ENCODE assay signal across 22 cellular contexts in the genomic region with DNA sequence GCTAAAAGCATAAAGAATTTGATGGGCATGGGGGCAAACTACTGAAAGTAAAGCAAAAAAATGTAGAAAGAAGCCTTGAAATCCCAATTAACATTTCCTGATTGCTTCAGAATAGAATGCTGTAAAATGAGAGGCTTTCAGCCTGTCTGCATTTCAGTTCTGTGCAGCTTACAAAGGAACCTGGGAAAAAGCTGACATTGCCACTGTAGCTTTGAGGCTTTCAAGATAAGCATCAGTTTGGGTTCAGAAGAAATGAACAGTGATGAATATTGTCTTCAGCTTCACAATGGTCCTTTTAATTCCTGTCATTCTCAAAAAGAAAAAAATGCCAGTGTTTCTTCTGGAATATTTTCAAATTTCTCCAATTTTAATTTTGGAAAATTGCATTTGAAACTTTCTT.
"Had no signal": no experiment of that assay in that cellular context is flagged by ENCODE, and none has a peak within 500 bp of the region (broad histone marks: within the 10 kb centered on the region; RNA-seq: fewer than 3 reads in every experiment).

No MANE protein-coding gene starts in this region.

- H3K4me1 ChIP-seq: foreskin keratinocyte, spleen, testis, tibial nerve, upper lobe of right lung, vagina had no signal

- H3K27me3 ChIP-seq: foreskin keratinocyte, hepatocyte, spleen, testis, tibial nerve, upper lobe of right lung, vagina had no signal

- H3K4me3 Mint-ChIP-seq: effector memory CD8-positive, alpha-beta T cell; naive B cell; nephron; stimulated activated memory B cell treated with anti-CD40 and anti-IgM and Interleukin-4, amounts not matched to agents 10 μg/mL and 1 μg/mL and 100 μg/mL, for 72 hours; stimulated activated naive CD8-positive, alpha-beta T cell treated with anti-CD3 and anti-CD28 coated beads, Interleukin-15, Interleukin-2, amounts not matched to agents 100 ng/mL and 50 ng/mL, for 24 hours had no signal

- H3K4me1 Mint-ChIP-seq: naive B cell; nephron; stimulated activated memory B cell treated with anti-CD40 and anti-IgM and Interleukin-4, amounts not matched to agents 10 μg/mL and 1 μg/mL and 100 μg/mL, for 72 hours had no signal

- H3K4me3 ChIP-seq: hepatocyte, lung, spleen, testis, tibial nerve, upper lobe of right lung, vagina had no signal

- H3K36me3 Mint-ChIP-seq: naive B cell; stimulated activated memory B cell treated with anti-CD40 and anti-IgM and Interleukin-4, amounts not matched to agents 10 μg/mL and 1 μg/mL and 100 μg/mL, for 72 hours had no signal

- H3K27ac Mint-ChIP-seq: effector memory CD8-positive, alpha-beta T cell; naive B cell; nephron; stimulated activated memory B cell treated with anti-CD40 and anti-IgM and Interleukin-4, amounts not matched to agents 10 μg/mL and 1 μg/mL and 100 μg/mL, for 72 hours; stimulated activated naive CD8-positive, alpha-beta T cell treated with anti-CD3 and anti-CD28 coated beads, Interleukin-15, Interleukin-2, amounts not matched to agents 100 ng/mL and 50 ng/mL, for 24 hours had no signal

- H3K27ac ChIP-seq: epithelial cell of prostate, foreskin keratinocyte, hepatocyte, spleen, testis, tibial nerve, upper lobe of right lung, vagina had no signal

- H3K9me3 Mint-ChIP-seq: nephron; stimulated activated naive CD8-positive, alpha-beta T cell treated with anti-CD3 and anti-CD28 coated beads, Interleukin-15, Interleukin-2, amounts not matched to agents 100 ng/mL and 50 ng/mL, for 24 hours had no signal

- DNase-seq: effector memory CD8-positive, alpha-beta T cell; foreskin keratinocyte; left colon; left ventricle myocardium superior; mesendoderm; naive B cell; posterior cingulate gyrus; spleen; stimulated activated CD4-positive, alpha-beta T cell treated with anti-CD3 and anti-CD28 coated beads, Interleukin-15, amount 100 ng/mL, for 24 hours; stimulated activated CD4-positive, alpha-beta T cell treated with anti-CD3 and anti-CD28 coated beads, Interleukin-1b, Interleukin-23, amount 100 ng/mL, for 48 hours; stimulated activated CD4-positive, alpha-beta T cell treated with anti-CD3 and anti-CD28 coated beads, Interleukin-4, amount 100 ng/mL, for 24 hours; testis; upper lobe of right lung had no signal

- ATAC-seq: effector memory CD8-positive, alpha-beta T cell; foreskin keratinocyte; left colon; left ventricle myocardium superior; sciatic nerve; stimulated activated memory B cell treated with anti-CD40 and anti-IgM and Interleukin-4, amounts not matched to agents 10 μg/mL and 1 μg/mL and 100 μg/mL, for 72 hours; upper lobe of right lung had no signal

- H3K9me3 ChIP-seq: spleen, testis, tibial nerve, upper lobe of right lung, vagina had no signal

- H3K36me3 ChIP-seq: spleen, tibial nerve, upper lobe of right lung, vagina had no signal

- H3K27me3 Mint-ChIP-seq: effector memory CD8-positive, alpha-beta T cell; naive B cell; stimulated activated memory B cell treated with anti-CD40 and anti-IgM and Interleukin-4, amounts not matched to agents 10 μg/mL and 1 μg/mL and 100 μg/mL, for 72 hours; stimulated activated naive CD8-positive, alpha-beta T cell treated with anti-CD3 and anti-CD28 coated beads, Interleukin-15, Interleukin-2, amounts not matched to agents 100 ng/mL and 50 ng/mL, for 24 hours had no signal
